Comparison of ENCODE assay signal across 16 cellular contexts in genomic region chr14:92631098-92631497, GRCh38.
DNase-seq lines count a peak whose midpoint lies in the region; ATAC-seq lines count a peak whose summit lies in the region.
"Had no signal": no experiment of that assay in that cellular context is flagged by ENCODE, and none has a peak within 500 bp of the region (broad histone marks: within the 10 kb centered on the region; RNA-seq: fewer than 3 reads in every experiment).

No MANE protein-coding gene starts in this region.

- intact Hi-C loops in dendritic cell treated with granulocyte-macrophage colony-stimulating factor and Interleukin-4, amounts not matched to agents 40 ng/mL and 50 ng/mL, for 4 days (cut with micrococcal nuclease): no loop called here

- peaks cover 58% of the 10 kb centered on the region for H3K4me1 Mint-ChIP-seq in dendritic cell treated with granulocyte-macrophage colony-stimulating factor and Interleukin-4, amounts not matched to agents 40 ng/mL and 50 ng/mL, for 4 days (ENCODE audit: low read depth)
- peaks cover 28% of the 10 kb centered on the region for H3K4me1 Mint-ChIP-seq in stimulated activated memory B cell treated with anti-CD40 and anti-IgM and Interleukin-4, amounts not matched to agents 10 μg/mL and 1 μg/mL and 100 μg/mL, for 72 hours

- H3K27me3 Mint-ChIP-seq in dendritic cell treated with granulocyte-macrophage colony-stimulating factor and Interleukin-4, amounts not matched to agents 40 ng/mL and 50 ng/mL, for 4 days: no peaks in the 10 kb centered on the region
- H3K27me3 Mint-ChIP-seq in stimulated activated memory B cell treated with anti-CD40 and anti-IgM and Interleukin-4, amounts not matched to agents 10 μg/mL and 1 μg/mL and 100 μg/mL, for 72 hours: no peaks in the 10 kb centered on the region
- H3K27me3 Mint-ChIP-seq: CD4-positive, alpha-beta T cell had no signal

- peaks cover 53% of the 10 kb centered on the region for H3K36me3 Mint-ChIP-seq in dendritic cell treated with granulocyte-macrophage colony-stimulating factor and Interleukin-4, amounts not matched to agents 40 ng/mL and 50 ng/mL, for 4 days (ENCODE audit: low read depth)
- H3K36me3 Mint-ChIP-seq in stimulated activated memory B cell treated with anti-CD40 and anti-IgM and Interleukin-4, amounts not matched to agents 10 μg/mL and 1 μg/mL and 100 μg/mL, for 72 hours: peaks cover 26% of the 10 kb centered on the region

- peaks cover 31% of the 10 kb centered on the region for H3K9me3 Mint-ChIP-seq in dendritic cell treated with granulocyte-macrophage colony-stimulating factor and Interleukin-4, amounts not matched to agents 40 ng/mL and 50 ng/mL, for 4 days
- H3K9me3 Mint-ChIP-seq in stimulated activated memory B cell treated with anti-CD40 and anti-IgM and Interleukin-4, amounts not matched to agents 10 μg/mL and 1 μg/mL and 100 μg/mL, for 72 hours: peaks cover 17% of the 10 kb centered on the region

- H3K4me3 Mint-ChIP-seq in dendritic cell treated with granulocyte-macrophage colony-stimulating factor and Interleukin-4, amounts not matched to agents 40 ng/mL and 50 ng/mL, for 4 days: no peak overlapping the region
- no peak overlapping the region for H3K4me3 Mint-ChIP-seq in stimulated activated memory B cell treated with anti-CD40 and anti-IgM and Interleukin-4, amounts not matched to agents 10 μg/mL and 1 μg/mL and 100 μg/mL, for 72 hours
- H3K4me3 Mint-ChIP-seq: CD4-positive, alpha-beta T cell; HFFc6 had no signal

- peak overlapping the region; percentile 47 for H3K27ac Mint-ChIP-seq in dendritic cell treated with granulocyte-macrophage colony-stimulating factor and Interleukin-4, amounts not matched to agents 40 ng/mL and 50 ng/mL, for 4 days
- peak overlapping the region; percentile 20 for H3K27ac Mint-ChIP-seq in stimulated activated memory B cell treated with anti-CD40 and anti-IgM and Interleukin-4, amounts not matched to agents 10 μg/mL and 1 μg/mL and 100 μg/mL, for 72 hours
- H3K27ac Mint-ChIP-seq: CD4-positive, alpha-beta T cell; HFFc6 had no signal

- peak; percentile 49 for DNase-seq in activated effector memory CD4-positive, alpha-beta T cell treated with anti-CD3 and anti-CD28 coated beads, Interleukin-2, amount 50 U/mL, for 16 hours
- no peak for DNase-seq in activated effector memory CD4-positive, alpha-beta T cell treated with Interleukin-2 at 50 U/mL for 16 hours
- DNase-seq in mesenteric fat pad (ENCODE audit: low spot score): peak; percentile 45
- DNase-seq in hepatic stellate cell (ENCODE audit: low spot score): no peak
- no peak for DNase-seq in activated gamma-delta T cell treated with Interleukin-2 at 50 U/mL for 16 hours
- DNase-seq: AML-193; Calu3; CD4-positive, alpha-beta T cell; DMS153; DMS79 treated with DMSO at 0.1 percent for 48 hours; EL; HCEC 1CT; HFFc6 had no signal

- ATAC-seq in stimulated activated memory B cell treated with anti-CD40 and anti-IgM and Interleukin-4, amounts not matched to agents 10 μg/mL and 1 μg/mL and 100 μg/mL, for 72 hours: peak; percentile 17
- ATAC-seq in HG02588 (IDR thresholded peaks at IDR 0.05; ENCODE audit: unreplicated experiment): no peak

Comparison
In these comparisons a context has a peak if more than half of its experiments do, and no peak if none do; other contexts are left out.
1. DNase-seq: peak in activated effector memory CD4-positive, alpha-beta T cell treated with anti-CD3 and anti-CD28 coated beads, Interleukin-2, amount 50 U/mL, for 16 hours (single experiment) and mesenteric fat pad (single experiment); none in activated effector memory CD4-positive, alpha-beta T cell treated with Interleukin-2 at 50 U/mL for 16 hours (single experiment), hepatic stellate cell (single experiment) and activated gamma-delta T cell treated with Interleukin-2 at 50 U/mL for 16 hours (single experiment).